ENCODE assay signal across 10 cellular contexts in genomic region chr1:109253803-109254620, GRCh38. TPM values are rescaled to one million over a fixed set of nuclear protein-coding genes. Genes with fewer than 3 reads are reported as not detected.
DNase-seq lines count a peak whose midpoint lies in the region; ATAC-seq and TF ChIP-seq lines count a peak whose summit lies in the region.
"Had no signal": no experiment of that assay in that cellular context is flagged by ENCODE, and none has a peak within 500 bp of the region (broad histone marks: within the 10 kb centered on the region; RNA-seq: fewer than 3 reads in every experiment).

No MANE protein-coding gene starts in this region.

- peaks cover 0 to 4% of the 10 kb centered on the region in 2 donors for H3K36me3 ChIP-seq in psoas muscle (ENCODE audit: insufficient read depth in 1 of 2, low read depth in 1 of 2)

- no peaks in the 10 kb centered on the region for H3K9me3 Mint-ChIP-seq in activated T-cell treated with anti-CD3 and anti-CD28 coated beads, Interleukin-2, amount 50 U/mL, for 24 hours
- H3K9me3 Mint-ChIP-seq: immature natural killer cell had no signal

- H3K27me3 Mint-ChIP-seq in activated T-cell treated with anti-CD3 and anti-CD28 coated beads, Interleukin-2, amount 50 U/mL, for 24 hours = peaks cover 8% of the 10 kb centered on the region

- 17 to 23% (median 19%) methylated on average over 9 of the region's 9 CpGs for WGBS in psoas muscle, 3 donors

- H3K4me1 ChIP-seq in psoas muscle = peaks cover 24% of the 10 kb centered on the region

- H3K4me3 Mint-ChIP-seq in activated T-cell treated with anti-CD3 and anti-CD28 coated beads, Interleukin-2, amount 50 U/mL, for 24 hours = no peak overlapping the region
- H3K4me3 Mint-ChIP-seq: immature natural killer cell had no signal

- no peaks in the 10 kb centered on the region for H3K9me3 ChIP-seq in psoas muscle

- H3K4me3 ChIP-seq in psoas muscle = peak overlapping the region; percentile 47

- peak overlapping the region; percentile 67 for H3K27ac ChIP-seq in psoas muscle

- TF ChIP-seq CTCF in psoas muscle (IDR thresholded peaks at IDR 0.05) = no peak

- intact Hi-C loops in left cardiac atrium (cut with DNase I) = loop anchor here in 1 of 2 donors (5.0 kb wide), 1 partner anchor 47 kb away; no protein-coding TSS in a partner anchor
- intact Hi-C loops in psoas muscle (cut with DNase I) = no loop called here

- no peak overlapping the region for H3K27ac Mint-ChIP-seq in activated T-cell treated with anti-CD3 and anti-CD28 coated beads, Interleukin-2, amount 50 U/mL, for 24 hours
- H3K27ac Mint-ChIP-seq: immature natural killer cell had no signal

- no peaks in the 10 kb centered on the region for H3K27me3 ChIP-seq in psoas muscle (ENCODE audit: insufficient read depth in 3 of 3, low read length in 2 of 3)

- no peaks in the 10 kb centered on the region for H3K36me3 Mint-ChIP-seq in activated T-cell treated with anti-CD3 and anti-CD28 coated beads, Interleukin-2, amount 50 U/mL, for 24 hours (ENCODE audit: low read depth)
- H3K36me3 Mint-ChIP-seq: immature natural killer cell had no signal

- DNase-seq in COLO829 (ENCODE audit: low spot score) (peak; percentile 45), left cardiac atrium (no peak), psoas muscle (peak in 1 of 2 donors; percentile 52)
- DNase-seq in activated T-cell treated with anti-CD3 and anti-CD28 coated beads, Interleukin-2, amount 50 U/mL, for 24 hours = no peak
- DNase-seq: immature natural killer cell, NCI-H2171 had no signal

- H3K4me1 Mint-ChIP-seq in activated T-cell treated with anti-CD3 and anti-CD28 coated beads, Interleukin-2, amount 50 U/mL, for 24 hours (ENCODE audit: low read depth) = peaks cover 3% of the 10 kb centered on the region

- ATAC-seq in SK-N-SH treated with all-trans-retinoic acid at 6 μM for 48 hours = peak; percentile 31
- peak; percentile 53 to 62 for ATAC-seq in left cardiac atrium
- peak in 3 of 4 donors; percentile 22 to 37 (median 31) for ATAC-seq in psoas muscle
- no peak for ATAC-seq in HG02938 (IDR thresholded peaks at IDR 0.05; ENCODE audit: unreplicated experiment)
- no peak for ATAC-seq in HG03135 (IDR thresholded peaks at IDR 0.05; ENCODE audit: unreplicated experiment)
- ATAC-seq in HG03565 (IDR thresholded peaks at IDR 0.05; ENCODE audit: unreplicated experiment) = no peak

TF ChIP-seq in SK-N-SH treated with all-trans-retinoic acid at 6 μM for 48 hours, 23 proteins besides CTCF, POLR2A, EP300 and RAD21:
- TF ChIP-seq ISL1 (CRISPR knock-in tag; IDR thresholded peaks at IDR 0.05) = no peak
- no peak for TF ChIP-seq GLIS3 (CRISPR knock-in tag; IDR thresholded peaks at IDR 0.05)
- TF ChIP-seq BACH2 (CRISPR knock-in tag; IDR thresholded peaks at IDR 0.05; ENCODE audit: borderline replicate concordance) = no peak
- no peak for TF ChIP-seq SNAI2 (CRISPR knock-in tag; IDR thresholded peaks at IDR 0.05)

RNA-seq across cellular contexts. Expression of gene CELSR2, which starts 4.7 kb away (rescaled TPM):
- total RNA-seq in left cardiac atrium = 10 to 100 TPM; 15.6 to 21.1 TPM
- total RNA-seq in psoas muscle = 10 to 100 TPM in 2 of 4 donors, 1 to 10 TPM in 2; 5.7 to 12.5 (median 10.6) TPM
- 1 to 10 TPM in 2 of 3 donors, under 1 TPM in 1; 0.69 to 6.9 (median 3.7) TPM for polyA plus RNA-seq in psoas muscle

RNA-seq across cellular contexts. Expression of gene PSRC1, which starts 28.9 kb away (rescaled TPM):
- total RNA-seq in left cardiac atrium (1 to 10 TPM; 2.3 to 2.5 TPM), psoas muscle (1 to 10 TPM in 1 of 4 donors, under 1 TPM in 3; 0.54 to 1.7 (median 0.57) TPM)
- 1 to 10 TPM in 2 of 3 donors, under 1 TPM in 1; 0.14 to 2.0 (median 1.3) TPM for polyA plus RNA-seq in psoas muscle

RNA-seq across cellular contexts. Expression of gene SARS1, which starts 40.3 kb away (rescaled TPM):
- total RNA-seq in left cardiac atrium (100 to 1,000 TPM; 109 to 141 TPM), psoas muscle (100 to 1,000 TPM in 2 of 4 donors, 10 to 100 TPM in 2; 76.4 to 155 (median 123) TPM)
- 100 to 1,000 TPM; 105 to 150 (median 150) TPM for polyA plus RNA-seq in psoas muscle

RNA-seq across cellular contexts. Expression of gene MYBPHL, which starts 52.8 kb away (rescaled TPM):
- total RNA-seq in left cardiac atrium (100 to 1,000 TPM; 220 to 239 TPM), psoas muscle (1 to 10 TPM in 2 of 4 donors, under 1 TPM in 2; 0.57 to 2.2 (median 1.3) TPM)
- polyA plus RNA-seq in psoas muscle = under 1 TPM in 2 of 3 donors, not detected in 1; 0.17 to 0.55 TPM
- polyA plus RNA-seq: immature natural killer cell had no signal

Comparison
In these comparisons a context has a peak if more than half of its experiments do, and no peak if none do; other contexts are left out.
1. ATAC-seq: peak in SK-N-SH treated with all-trans-retinoic acid at 6 μM for 48 hours (single experiment), left cardiac atrium (2 of 2) and psoas muscle (3 of 4); none in HG02938 (single experiment), HG03135 (single experiment) and HG03565 (single experiment).